Comparison of ENCODE assay signal across 11 cellular contexts in the genomic region with DNA sequence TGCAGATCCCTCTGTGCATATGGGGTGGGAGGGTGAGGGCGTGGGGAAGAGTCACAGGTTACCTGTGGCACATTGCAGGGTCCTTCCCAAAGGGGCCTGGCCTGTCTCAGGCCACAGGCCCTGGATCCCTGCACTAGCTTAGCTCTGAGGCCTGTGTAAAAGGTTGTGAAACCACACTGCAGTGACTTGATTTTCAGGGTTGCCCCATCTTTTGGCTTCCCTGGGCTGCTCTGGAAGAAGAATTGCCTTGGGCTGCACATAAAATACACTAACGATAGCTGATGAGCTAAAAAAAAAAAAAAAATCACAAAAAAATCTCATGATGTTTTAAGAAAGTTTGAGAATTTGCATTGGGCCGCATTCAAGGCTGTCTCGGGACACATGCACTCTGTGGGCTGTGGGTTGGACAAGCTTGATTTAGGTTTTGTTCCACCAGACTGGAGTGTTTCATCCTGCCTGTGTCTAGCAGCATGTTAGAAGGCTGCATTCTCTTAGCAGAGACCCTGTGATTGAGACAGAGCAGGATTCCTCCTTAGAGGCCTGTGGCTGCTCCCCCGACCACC. TPM values are rescaled to one million over a fixed set of nuclear protein-coding genes. Genes with fewer than 3 reads are reported as not detected.
DNase-seq lines count a peak whose midpoint lies in the region; ATAC-seq and TF ChIP-seq lines count a peak whose summit lies in the region.
"Had no signal": no experiment of that assay in that cellular context is flagged by ENCODE, and none has a peak within 500 bp of the region (broad histone marks: within the 10 kb centered on the region; RNA-seq: fewer than 3 reads in every experiment).

No MANE protein-coding gene starts in this region.

- TF ChIP-seq EP300 in ovary (IDR thresholded peaks at IDR 0.05) = no peak

- H3K9me3 Mint-ChIP-seq in endothelial cell (ENCODE audit: unreplicated experiment) = no peaks in the 10 kb centered on the region

- ATAC-seq in HG03045 (IDR thresholded peaks at IDR 0.05; ENCODE audit: unreplicated experiment) = no peak
- ATAC-seq in HG02588 (IDR thresholded peaks at IDR 0.05; ENCODE audit: unreplicated experiment) = no peak
- no peak for ATAC-seq in HG03139 (IDR thresholded peaks at IDR 0.05; ENCODE audit: unreplicated experiment)
- ATAC-seq: esophagus mucosa had no signal

- H3K4me3 Mint-ChIP-seq in endothelial cell (ENCODE audit: unreplicated experiment) = no peak overlapping the region
- H3K4me3 Mint-ChIP-seq: activated naive CD8-positive, alpha-beta T cell had no signal

- DNase-seq in GM10266 (ENCODE audit: extremely low spot score) = peak; percentile 13
- no peak for DNase-seq in endothelial cell (ENCODE audit: low spot score)
- peak in 4 of 5 donors; percentile 40 to 53 (median 46) for DNase-seq in ovary
- no peak for DNase-seq in OCI-M1 (lab: John Stamatoyannopoulos, UW)
- DNase-seq: stimulated activated CD4-positive, alpha-beta T cell treated with anti-CD3 and anti-CD28 coated beads, Interleukin-15, amount 100 ng/mL, for 24 hours had no signal

- intact Hi-C loops in ovary (cut with DNase I) = no loop called here

- H3K36me3 ChIP-seq in HUES48 (ENCODE audit: control insufficient read depth, insufficient read depth, low read length) (peaks cover 6% of the 10 kb centered on the region; the same call in 1 of the 2 replicates), ovary (no peaks in the 10 kb centered on the region)

- no peaks in the 10 kb centered on the region for H3K27me3 ChIP-seq in HUES48 (ENCODE audit: control insufficient read depth, insufficient read depth, low read length)
- no peaks in the 10 kb centered on the region for H3K27me3 ChIP-seq in ovary

- WGBS in ovary, 3 donors = 16 to 30% (median 26%) methylated on average over 5 of the region's 5 CpGs

- TF ChIP-seq POLR2A in ovary (IDR thresholded peaks at IDR 0.05) = no peak

- H3K27me3 Mint-ChIP-seq in endothelial cell (ENCODE audit: unreplicated experiment) = peaks cover 5% of the 10 kb centered on the region
- H3K27me3 Mint-ChIP-seq: activated naive CD8-positive, alpha-beta T cell had no signal

- H3K4me3 ChIP-seq in HUES48 (ENCODE audit: low read depth, low read length) = 0 out of 2 replicates have a peak overlapping the region, but pooled peaks have one; percentile 1
- no peak overlapping the region for H3K4me3 ChIP-seq in ovary

- peaks cover 12% of the 10 kb centered on the region for H3K4me1 ChIP-seq in HUES48 (ENCODE audit: control insufficient read depth, insufficient read depth, low read length)
- peaks cover 3% of the 10 kb centered on the region for H3K4me1 ChIP-seq in ovary (ENCODE audit: insufficient read depth)

- peak overlapping the region; percentile 81 for H3K27ac Mint-ChIP-seq in endothelial cell (ENCODE audit: unreplicated experiment)
- H3K27ac Mint-ChIP-seq: activated naive CD8-positive, alpha-beta T cell had no signal

- H3K4me1 Mint-ChIP-seq in endothelial cell (ENCODE audit: unreplicated experiment) = peaks cover 50% of the 10 kb centered on the region

- no peaks in the 10 kb centered on the region for H3K36me3 Mint-ChIP-seq in endothelial cell (ENCODE audit: low read depth, unreplicated experiment)
- H3K36me3 Mint-ChIP-seq: activated naive CD8-positive, alpha-beta T cell had no signal

- H3K9me3 ChIP-seq in HUES48 (ENCODE audit: control insufficient read depth, insufficient read depth, low read length) (no peaks in the 10 kb centered on the region), ovary (no peaks in the 10 kb centered on the region)

- H3K27ac ChIP-seq in HUES48 (ENCODE audit: low read depth, low read length) (peak overlapping the region; percentile 98), ovary (peak overlapping the region in 1 of 2 donors; percentile 56)

- H3K9ac ChIP-seq in HUES48 (ENCODE audit: low read depth, low read length) = peak overlapping the region; percentile 50

- no peak for TF ChIP-seq CTCF in GM10266 (IDR thresholded peaks at IDR 0.05; ENCODE audit: control insufficient read depth, insufficient read depth, low read depth, missing control alignments)
- TF ChIP-seq CTCF in endothelial cell (IDR thresholded peaks at IDR 0.05; ENCODE audit: unreplicated experiment) = no peak
- TF ChIP-seq CTCF in ovary (IDR thresholded peaks at IDR 0.05) = no peak

RNA-seq across cellular contexts. Expression of gene TREH, which starts 35.9 kb away (rescaled TPM):
- total RNA-seq in endothelial cell (ENCODE audit: unreplicated experiment) (not detected), ovary (under 1 TPM in 1 of 7 donors, not detected in 6; 0.10 TPM)
- polyA plus RNA-seq in ovary = under 1 TPM in 1 of 2 donors, not detected in 1; 0.48 TPM

Comparison
In these comparisons a context has a peak if more than half of its experiments do, and no peak if none do; other contexts are left out.
1. DNase-seq: peak in GM10266 (single experiment) and ovary (4 of 5); none in endothelial cell (single experiment) and OCI-M1 (single experiment).